ENCODE assay signal across 20 cellular contexts in the genomic region with DNA sequence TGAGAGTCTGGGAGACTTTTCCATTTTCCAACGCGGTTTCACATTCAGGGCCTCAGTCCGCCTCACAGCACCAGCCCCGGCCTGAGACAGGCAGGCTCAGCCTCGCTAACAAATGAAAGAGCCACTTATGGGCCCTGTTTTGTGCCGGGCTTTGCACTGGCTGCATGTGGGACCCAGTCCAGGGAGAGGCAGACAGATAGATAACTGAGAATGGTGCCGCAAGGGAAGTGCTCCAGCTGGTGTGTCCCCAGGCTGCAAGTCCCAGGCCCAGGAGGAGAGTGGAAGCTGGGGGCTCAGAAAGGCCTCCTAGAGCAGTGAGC. TPM values are rescaled to one million over a fixed set of nuclear protein-coding genes. Genes with fewer than 3 reads are reported as not detected.
DNase-seq lines count a peak whose midpoint lies in the region; ATAC-seq and TF ChIP-seq lines count a peak whose summit lies in the region.
"Had no signal": no experiment of that assay in that cellular context is flagged by ENCODE, and none has a peak within 500 bp of the region (broad histone marks: within the 10 kb centered on the region; RNA-seq: fewer than 3 reads in every experiment).

No MANE protein-coding gene starts in this region.

- H3K27me3 ChIP-seq in neural progenitor cell (no peaks in the 10 kb centered on the region), Karpas-422 (ENCODE audit: low read length) (no peaks in the 10 kb centered on the region)
- H3K27me3 ChIP-seq: brain microvascular endothelial cell, pancreas had no signal

- H3K27ac ChIP-seq in neural progenitor cell (no peak overlapping the region), Karpas-422 (ENCODE audit: low read length) (no peak overlapping the region)
- H3K27ac ChIP-seq: brain microvascular endothelial cell, pancreas had no signal

- H3K27me3 Mint-ChIP-seq in natural killer cell (ENCODE audit: low read depth in 2 of 2) = no peaks in the 10 kb centered on the region
- H3K27me3 Mint-ChIP-seq in natural killer cell treated with Interleukin-12 subunit alpha and Interleukin-12 subunit beta and Interleukin-15 and Interleukin-18, amount 100 ng/mL, for 72 hours = peaks cover 0 to 7% of the 10 kb centered on the region in 2 donors
- H3K27me3 Mint-ChIP-seq in neural progenitor cell (ENCODE audit: insufficient read depth, low read depth) = peaks cover 8% of the 10 kb centered on the region

- H3K4me1 ChIP-seq in neural progenitor cell (peaks cover 17% of the 10 kb centered on the region), Karpas-422 (ENCODE audit: low read length) (peaks cover 36% of the 10 kb centered on the region)

- H3K36me3 ChIP-seq in neural progenitor cell (no peaks in the 10 kb centered on the region), Karpas-422 (ENCODE audit: insufficient read depth, low read length) (no peaks in the 10 kb centered on the region)
- H3K36me3 ChIP-seq: brain microvascular endothelial cell, pancreas had no signal

- TF ChIP-seq CTCF in natural killer cell (IDR thresholded peaks at IDR 0.05) (no peak), neural progenitor cell (IDR thresholded peaks at IDR 0.05) (no peak)

- no peaks in the 10 kb centered on the region for H3K9me2 ChIP-seq in Karpas-422 (replicated peaks; ENCODE audit: insufficient read depth, low read length)

- H3K9me3 Mint-ChIP-seq in natural killer cell (no peaks in the 10 kb centered on the region), neural progenitor cell (no peaks in the 10 kb centered on the region)
- no peaks in the 10 kb centered on the region for H3K9me3 Mint-ChIP-seq in natural killer cell treated with Interleukin-12 subunit alpha and Interleukin-12 subunit beta and Interleukin-15 and Interleukin-18, amount 100 ng/mL, for 72 hours
- H3K9me3 Mint-ChIP-seq: activated B cell treated with CpG ODN at 0.5 μM for 24 hours; activated naive CD4-positive, alpha-beta T cell treated with anti-CD3 and anti-CD28 coated beads for 36 hours; CD8-positive, alpha-beta memory T cell; immature natural killer cell had no signal

- no peaks in the 10 kb centered on the region for H3K79me2 ChIP-seq in neural progenitor cell (ENCODE audit: low read depth)
- H3K79me2 ChIP-seq in Karpas-422 (ENCODE audit: low read length) = no peaks in the 10 kb centered on the region

- H3K36me3 Mint-ChIP-seq in natural killer cell = no peaks in the 10 kb centered on the region
- no peaks in the 10 kb centered on the region for H3K36me3 Mint-ChIP-seq in natural killer cell treated with Interleukin-12 subunit alpha and Interleukin-12 subunit beta and Interleukin-15 and Interleukin-18, amount 100 ng/mL, for 72 hours
- no peaks in the 10 kb centered on the region for H3K36me3 Mint-ChIP-seq in neural progenitor cell
- H3K36me3 Mint-ChIP-seq: immature natural killer cell had no signal

- DNase-seq in natural killer cell (peak; percentile 7), Right ventricle myocardium inferior (ENCODE audit: missing footprints) (no peak), neural progenitor cell (ENCODE audit: low spot score) (no peak), glomerular visceral epithelial cell (ENCODE audit: extremely low spot score) (no peak), Karpas-422 (no peak)
- DNase-seq in natural killer cell treated with Interleukin-12 subunit alpha and Interleukin-12 subunit beta and Interleukin-15 and Interleukin-18, amount 100 ng/mL, for 72 hours (ENCODE audit: low spot score) = no peak
- DNase-seq: ACHN; activated B cell treated with CpG ODN at 0.5 μM for 24 hours; activated CD8-positive, alpha-beta memory T cell treated with anti-CD3 and anti-CD28 coated beads, Interleukin-2, amount 50 U/mL, for 4 hours; activated naive CD4-positive, alpha-beta T cell treated with anti-CD3 and anti-CD28 coated beads for 36 hours; brain microvascular endothelial cell; CD8-positive, alpha-beta memory T cell; effector memory CD4-positive, alpha-beta T cell; immature natural killer cell; NCI-H187 treated with DMSO at 0.1 percent for 48 hours; NCI-H774 had no signal

- intact Hi-C loops in natural killer cell (cut with micrococcal nuclease) (no loop called here), Right ventricle myocardium inferior (cut with DNase I) (no loop called here)

- H3K9ac ChIP-seq in neural progenitor cell (no peak overlapping the region), Karpas-422 (ENCODE audit: low read length) (no peak overlapping the region)

- H3K4me3 ChIP-seq in neural progenitor cell (no peak overlapping the region), Karpas-422 (ENCODE audit: low read length) (no peak overlapping the region)
- H3K4me3 ChIP-seq: pancreas had no signal

- no peak overlapping the region for H3K4me2 ChIP-seq in neural progenitor cell
- no peak overlapping the region for H3K4me2 ChIP-seq in Karpas-422 (ENCODE audit: low read depth, low read length, poor library complexity, severe bottlenecking)

- H3K4me3 Mint-ChIP-seq in natural killer cell (no peak overlapping the region), neural progenitor cell (no peak overlapping the region)
- no peak overlapping the region for H3K4me3 Mint-ChIP-seq in natural killer cell treated with Interleukin-12 subunit alpha and Interleukin-12 subunit beta and Interleukin-15 and Interleukin-18, amount 100 ng/mL, for 72 hours
- H3K4me3 Mint-ChIP-seq: activated B cell treated with CpG ODN at 0.5 μM for 24 hours; activated naive CD4-positive, alpha-beta T cell treated with anti-CD3 and anti-CD28 coated beads for 36 hours; CD8-positive, alpha-beta memory T cell; immature natural killer cell had no signal

- H4K20me1 ChIP-seq in neural progenitor cell (ENCODE audit: low read depth) (no peaks in the 10 kb centered on the region), Karpas-422 (ENCODE audit: insufficient read depth, low read depth, low read length) (no peaks in the 10 kb centered on the region)

- peaks cover 7% of the 10 kb centered on the region for H3F3A ChIP-seq in neural progenitor cell (ENCODE audit: low read depth)

- ATAC-seq in natural killer cell = no peak
- no peak for ATAC-seq in natural killer cell treated with Interleukin-12 subunit alpha and Interleukin-12 subunit beta and Interleukin-15 and Interleukin-18, amount 100 ng/mL, for 72 hours
- ATAC-seq in Right ventricle myocardium inferior = peak; percentile 36
- no peak for ATAC-seq in GM19455 (IDR thresholded peaks at IDR 0.05; ENCODE audit: unreplicated experiment)
- no peak for ATAC-seq in HG02798 (IDR thresholded peaks at IDR 0.05; ENCODE audit: poor library complexity, unreplicated experiment)

- H3K4me1 Mint-ChIP-seq in natural killer cell (no peaks in the 10 kb centered on the region), neural progenitor cell (peaks cover 9% of the 10 kb centered on the region)
- no peaks in the 10 kb centered on the region for H3K4me1 Mint-ChIP-seq in natural killer cell treated with Interleukin-12 subunit alpha and Interleukin-12 subunit beta and Interleukin-15 and Interleukin-18, amount 100 ng/mL, for 72 hours (ENCODE audit: low read depth in 2 of 2)
- H3K4me1 Mint-ChIP-seq: activated B cell treated with CpG ODN at 0.5 μM for 24 hours; CD8-positive, alpha-beta memory T cell; immature natural killer cell had no signal

- H3K27ac Mint-ChIP-seq in natural killer cell = no peak overlapping the region
- no peak overlapping the region for H3K27ac Mint-ChIP-seq in natural killer cell treated with Interleukin-12 subunit alpha and Interleukin-12 subunit beta and Interleukin-15 and Interleukin-18, amount 100 ng/mL, for 72 hours
- peak overlapping the region; percentile 5 for H3K27ac Mint-ChIP-seq in neural progenitor cell
- H3K27ac Mint-ChIP-seq: activated B cell treated with CpG ODN at 0.5 μM for 24 hours; activated naive CD4-positive, alpha-beta T cell treated with anti-CD3 and anti-CD28 coated beads for 36 hours; immature natural killer cell had no signal

- no peaks in the 10 kb centered on the region for H3K9me3 ChIP-seq in neural progenitor cell (ENCODE audit: low read depth)
- no peaks in the 10 kb centered on the region for H3K9me3 ChIP-seq in Karpas-422 (ENCODE audit: low read length)
- H3K9me3 ChIP-seq: pancreas had no signal

- H2AFZ ChIP-seq in neural progenitor cell (replicated peaks) = peak overlapping the region; percentile 85
- no peak overlapping the region for H2AFZ ChIP-seq in Karpas-422 (ENCODE audit: low read length)

RNA-seq across cellular contexts. Expression of gene ADRA2B, which starts 26.2 kb away (rescaled TPM):
- total RNA-seq in natural killer cell (1 to 10 TPM in 1 of 3 donors, under 1 TPM in 2; 0.18 to 1.3 (median 0.38) TPM), Right ventricle myocardium inferior (6.9 TPM), neural progenitor cell (ENCODE audit: low replicate concordance) (3.0 and 10.5 TPM in 2 replicates)
- total RNA-seq in natural killer cell treated with Interleukin-12 subunit alpha and Interleukin-12 subunit beta and Interleukin-15 and Interleukin-18, amount 100 ng/mL, for 72 hours = not detected
- not detected in 2 replicates for total RNA-seq in Karpas-422 (2014; rRNA removed; shearing (Covaris generic); ENCODE audit: low replicate concordance)
- total RNA-seq: G401 had no signal

RNA-seq across cellular contexts. Expression of gene ASTL, which starts 48.2 kb away (rescaled TPM):
- total RNA-seq in natural killer cell = 10 to 100 TPM in 1 of 3 donors, 1 to 10 TPM in 2; 5.5 to 11.3 (median 8.8) TPM
- under 1 TPM in 1 of 2 donors, not detected in 1; 0.92 TPM for total RNA-seq in natural killer cell treated with Interleukin-12 subunit alpha and Interleukin-12 subunit beta and Interleukin-15 and Interleukin-18, amount 100 ng/mL, for 72 hours
- total RNA-seq in Right ventricle myocardium inferior = not detected
- not detected in 2 replicates for total RNA-seq in neural progenitor cell (ENCODE audit: low replicate concordance)
- not detected in 2 replicates for total RNA-seq in Karpas-422 (2014; rRNA removed; shearing (Covaris generic); ENCODE audit: low replicate concordance)
- total RNA-seq: pancreas had no signal

RNA-seq across cellular contexts. Expression of gene DUSP2, which starts 55.1 kb away (rescaled TPM):
- total RNA-seq in natural killer cell (100 to 1,000 TPM; 300 to 564 (median 432) TPM), Right ventricle myocardium inferior (1.3 TPM), neural progenitor cell (ENCODE audit: low replicate concordance) (2.3 TPM in 1 of 2 replicates, not detected in the other)
- 10 to 100 TPM; 30.9 to 52.0 TPM for total RNA-seq in natural killer cell treated with Interleukin-12 subunit alpha and Interleukin-12 subunit beta and Interleukin-15 and Interleukin-18, amount 100 ng/mL, for 72 hours
- total RNA-seq in Karpas-422 (2014; rRNA removed; shearing (Covaris generic); ENCODE audit: low replicate concordance) = 25.1 and 45.2 TPM in 2 replicates

RNA-seq across cellular contexts. Expression of gene GPAT2, which starts 55.4 kb away (rescaled TPM):
- total RNA-seq in natural killer cell (1 to 10 TPM; 2.3 to 6.0 (median 3.8) TPM), Right ventricle myocardium inferior (6.1 TPM), neural progenitor cell (ENCODE audit: low replicate concordance) (not detected in 2 replicates)
- total RNA-seq in natural killer cell treated with Interleukin-12 subunit alpha and Interleukin-12 subunit beta and Interleukin-15 and Interleukin-18, amount 100 ng/mL, for 72 hours = 10 to 100 TPM in 1 of 2 donors, 1 to 10 TPM in 1; 4.7 to 10.9 TPM
- total RNA-seq in Karpas-422 (2014; rRNA removed; shearing (Covaris generic); ENCODE audit: low replicate concordance) = not detected in 2 replicates
- total RNA-seq: G401 had no signal
